1 cellular context compared by ENCODE assay signal in the genomic region with DNA sequence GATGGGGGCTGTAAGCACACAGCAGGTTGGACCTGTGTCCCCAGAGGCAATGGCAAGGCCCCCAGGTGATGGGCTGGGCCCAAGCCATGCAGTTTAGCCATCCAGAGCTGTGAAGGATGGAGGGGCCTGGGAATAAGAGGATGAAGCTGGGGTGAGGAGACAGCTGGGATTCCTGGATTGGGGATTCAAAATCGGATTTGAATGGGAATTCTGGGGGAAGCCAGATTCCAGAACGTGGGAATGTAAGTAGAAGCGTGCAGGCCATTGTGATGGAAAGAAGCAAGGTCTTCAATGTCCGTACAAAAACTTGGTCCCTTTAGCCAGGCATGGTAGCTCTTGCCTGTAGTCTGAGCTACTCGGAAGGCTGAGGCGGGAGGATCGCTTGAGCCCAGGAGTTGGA.
TF ChIP-seq lines count a peak whose summit lies in the region.

No MANE protein-coding gene starts in this region.

TF ChIP-seq in HEK293, 187 proteins besides CTCF, POLR2A, EP300 and RAD21:
- peak; percentile 61; the same call in 1 of the 2 replicates for TF ChIP-seq ZNF600 (tag by site-specific recombination; IDR thresholded peaks at IDR 0.05)
- TF ChIP-seq MEIS1 (CRISPR knock-in tag; IDR thresholded peaks at IDR 0.05; ENCODE audit: borderline replicate concordance), result no peak
- no peak for TF ChIP-seq YY1 (tag by site-specific recombination; IDR thresholded peaks at IDR 0.05)
- TF ChIP-seq PRDM10 (tag by site-specific recombination; IDR thresholded peaks at IDR 0.05), result no peak
- TF ChIP-seq ZNF2 (tag by site-specific recombination; IDR thresholded peaks at IDR 0.05), result no peak
- no peak for TF ChIP-seq ZNF155 (tag by site-specific recombination; IDR thresholded peaks at IDR 0.05)
- no peak for TF ChIP-seq ZNF302 (tag by site-specific recombination; IDR thresholded peaks at IDR 0.05; ENCODE audit: low read depth)
- TF ChIP-seq ZNF654 (tag by site-specific recombination; IDR thresholded peaks at IDR 0.05; ENCODE audit: low read depth), result no peak
- TF ChIP-seq, protein P1, sequence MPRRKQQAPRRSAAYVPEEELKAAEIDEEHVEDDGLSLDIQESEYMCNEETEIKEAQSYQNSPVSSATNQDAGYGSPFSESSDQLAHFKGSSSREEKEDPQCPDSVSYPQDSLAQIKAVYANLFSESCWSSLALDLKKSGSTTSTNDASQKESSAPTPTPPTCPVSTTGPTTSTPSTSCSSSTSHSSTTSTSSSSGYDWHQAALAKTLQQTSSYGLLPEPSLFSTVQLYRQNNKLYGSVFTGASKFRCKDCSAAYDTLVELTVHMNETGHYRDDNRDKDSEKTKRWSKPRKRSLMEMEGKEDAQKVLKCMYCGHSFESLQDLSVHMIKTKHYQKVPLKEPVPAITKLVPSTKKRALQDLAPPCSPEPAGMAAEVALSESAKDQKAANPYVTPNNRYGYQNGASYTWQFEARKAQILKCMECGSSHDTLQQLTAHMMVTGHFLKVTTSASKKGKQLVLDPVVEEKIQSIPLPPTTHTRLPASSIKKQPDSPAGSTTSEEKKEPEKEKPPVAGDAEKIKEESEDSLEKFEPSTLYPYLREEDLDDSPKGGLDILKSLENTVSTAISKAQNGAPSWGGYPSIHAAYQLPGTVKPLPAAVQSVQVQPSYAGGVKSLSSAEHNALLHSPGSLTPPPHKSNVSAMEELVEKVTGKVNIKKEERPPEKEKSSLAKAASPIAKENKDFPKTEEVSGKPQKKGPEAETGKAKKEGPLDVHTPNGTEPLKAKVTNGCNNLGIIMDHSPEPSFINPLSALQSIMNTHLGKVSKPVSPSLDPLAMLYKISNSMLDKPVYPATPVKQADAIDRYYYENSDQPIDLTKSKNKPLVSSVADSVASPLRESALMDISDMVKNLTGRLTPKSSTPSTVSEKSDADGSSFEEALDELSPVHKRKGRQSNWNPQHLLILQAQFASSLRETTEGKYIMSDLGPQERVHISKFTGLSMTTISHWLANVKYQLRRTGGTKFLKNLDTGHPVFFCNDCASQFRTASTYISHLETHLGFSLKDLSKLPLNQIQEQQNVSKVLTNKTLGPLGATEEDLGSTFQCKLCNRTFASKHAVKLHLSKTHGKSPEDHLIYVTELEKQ (tag by site-specific recombination; IDR thresholded peaks at IDR 0.05; ENCODE audit: borderline replicate concordance), result no peak
